ENCODE assay signal across 2 cellular contexts in the genomic region with DNA sequence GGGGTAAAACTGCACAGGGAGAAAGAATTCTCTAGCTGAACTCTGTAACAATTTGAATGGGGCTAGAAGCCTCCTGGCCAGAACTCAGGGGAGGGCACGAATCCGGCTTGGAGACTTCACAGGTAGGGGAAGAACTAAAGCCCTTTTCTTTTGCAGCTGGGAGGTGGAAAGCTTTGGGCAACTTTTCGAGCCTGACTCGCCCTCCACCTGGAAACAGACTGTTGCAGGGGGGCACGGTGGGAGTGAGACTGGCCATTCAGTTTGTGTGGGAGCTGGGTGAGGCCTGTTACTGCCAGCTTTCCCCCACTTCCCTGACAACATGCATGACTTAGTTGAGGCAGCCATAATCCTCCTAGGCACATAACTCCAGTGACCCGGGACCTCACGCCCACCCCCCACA.
TF ChIP-seq lines count a peak whose summit lies in the region.

No MANE protein-coding gene starts in this region.

TF ChIP-seq in HepG2, 621 proteins besides CTCF, POLR2A, EP300 and RAD21 (continued from another document and continues in another):
- TF ChIP-seq ZNF496 (CRISPR knock-in tag; IDR thresholded peaks at IDR 0.05; ENCODE audit: insufficient replicate concordance) (no peak), PHB2 (IDR thresholded peaks at IDR 0.05; ENCODE audit: partially characterized antibody) (no peak), KMT2B (CRISPR knock-in tag; IDR thresholded peaks at IDR 0.05) (no peak), MIER2 (CRISPR knock-in tag; IDR thresholded peaks at IDR 0.05) (no peak), ARNT2 (CRISPR knock-in tag; IDR thresholded peaks at IDR 0.05; ENCODE audit: low read depth) (no peak)
- TF ChIP-seq, protein P1, sequence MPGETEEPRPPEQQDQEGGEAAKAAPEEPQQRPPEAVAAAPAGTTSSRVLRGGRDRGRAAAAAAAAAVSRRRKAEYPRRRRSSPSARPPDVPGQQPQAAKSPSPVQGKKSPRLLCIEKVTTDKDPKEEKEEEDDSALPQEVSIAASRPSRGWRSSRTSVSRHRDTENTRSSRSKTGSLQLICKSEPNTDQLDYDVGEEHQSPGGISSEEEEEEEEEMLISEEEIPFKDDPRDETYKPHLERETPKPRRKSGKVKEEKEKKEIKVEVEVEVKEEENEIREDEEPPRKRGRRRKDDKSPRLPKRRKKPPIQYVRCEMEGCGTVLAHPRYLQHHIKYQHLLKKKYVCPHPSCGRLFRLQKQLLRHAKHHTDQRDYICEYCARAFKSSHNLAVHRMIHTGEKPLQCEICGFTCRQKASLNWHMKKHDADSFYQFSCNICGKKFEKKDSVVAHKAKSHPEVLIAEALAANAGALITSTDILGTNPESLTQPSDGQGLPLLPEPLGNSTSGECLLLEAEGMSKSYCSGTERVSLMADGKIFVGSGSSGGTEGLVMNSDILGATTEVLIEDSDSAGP (CRISPR knock-in tag; IDR thresholded peaks at IDR 0.05; ENCODE audit: borderline replicate concordance), result no peak
- TF ChIP-seq, protein P2, sequence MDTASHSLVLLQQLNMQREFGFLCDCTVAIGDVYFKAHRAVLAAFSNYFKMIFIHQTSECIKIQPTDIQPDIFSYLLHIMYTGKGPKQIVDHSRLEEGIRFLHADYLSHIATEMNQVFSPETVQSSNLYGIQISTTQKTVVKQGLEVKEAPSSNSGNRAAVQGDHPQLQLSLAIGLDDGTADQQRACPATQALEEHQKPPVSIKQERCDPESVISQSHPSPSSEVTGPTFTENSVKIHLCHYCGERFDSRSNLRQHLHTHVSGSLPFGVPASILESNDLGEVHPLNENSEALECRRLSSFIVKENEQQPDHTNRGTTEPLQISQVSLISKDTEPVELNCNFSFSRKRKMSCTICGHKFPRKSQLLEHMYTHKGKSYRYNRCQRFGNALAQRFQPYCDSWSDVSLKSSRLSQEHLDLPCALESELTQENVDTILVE (CRISPR knock-in tag; IDR thresholded peaks at IDR 0.05), result no peak
- TF ChIP-seq, protein P3, sequence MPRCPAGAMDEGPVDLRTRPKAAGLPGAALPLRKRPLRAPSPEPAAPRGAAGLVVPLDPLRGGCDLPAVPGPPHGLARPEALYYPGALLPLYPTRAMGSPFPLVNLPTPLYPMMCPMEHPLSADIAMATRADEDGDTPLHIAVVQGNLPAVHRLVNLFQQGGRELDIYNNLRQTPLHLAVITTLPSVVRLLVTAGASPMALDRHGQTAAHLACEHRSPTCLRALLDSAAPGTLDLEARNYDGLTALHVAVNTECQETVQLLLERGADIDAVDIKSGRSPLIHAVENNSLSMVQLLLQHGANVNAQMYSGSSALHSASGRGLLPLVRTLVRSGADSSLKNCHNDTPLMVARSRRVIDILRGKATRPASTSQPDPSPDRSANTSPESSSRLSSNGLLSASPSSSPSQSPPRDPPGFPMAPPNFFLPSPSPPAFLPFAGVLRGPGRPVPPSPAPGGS (CRISPR knock-in tag; IDR thresholded peaks at IDR 0.05), result no peak
- TF ChIP-seq, protein P4, sequence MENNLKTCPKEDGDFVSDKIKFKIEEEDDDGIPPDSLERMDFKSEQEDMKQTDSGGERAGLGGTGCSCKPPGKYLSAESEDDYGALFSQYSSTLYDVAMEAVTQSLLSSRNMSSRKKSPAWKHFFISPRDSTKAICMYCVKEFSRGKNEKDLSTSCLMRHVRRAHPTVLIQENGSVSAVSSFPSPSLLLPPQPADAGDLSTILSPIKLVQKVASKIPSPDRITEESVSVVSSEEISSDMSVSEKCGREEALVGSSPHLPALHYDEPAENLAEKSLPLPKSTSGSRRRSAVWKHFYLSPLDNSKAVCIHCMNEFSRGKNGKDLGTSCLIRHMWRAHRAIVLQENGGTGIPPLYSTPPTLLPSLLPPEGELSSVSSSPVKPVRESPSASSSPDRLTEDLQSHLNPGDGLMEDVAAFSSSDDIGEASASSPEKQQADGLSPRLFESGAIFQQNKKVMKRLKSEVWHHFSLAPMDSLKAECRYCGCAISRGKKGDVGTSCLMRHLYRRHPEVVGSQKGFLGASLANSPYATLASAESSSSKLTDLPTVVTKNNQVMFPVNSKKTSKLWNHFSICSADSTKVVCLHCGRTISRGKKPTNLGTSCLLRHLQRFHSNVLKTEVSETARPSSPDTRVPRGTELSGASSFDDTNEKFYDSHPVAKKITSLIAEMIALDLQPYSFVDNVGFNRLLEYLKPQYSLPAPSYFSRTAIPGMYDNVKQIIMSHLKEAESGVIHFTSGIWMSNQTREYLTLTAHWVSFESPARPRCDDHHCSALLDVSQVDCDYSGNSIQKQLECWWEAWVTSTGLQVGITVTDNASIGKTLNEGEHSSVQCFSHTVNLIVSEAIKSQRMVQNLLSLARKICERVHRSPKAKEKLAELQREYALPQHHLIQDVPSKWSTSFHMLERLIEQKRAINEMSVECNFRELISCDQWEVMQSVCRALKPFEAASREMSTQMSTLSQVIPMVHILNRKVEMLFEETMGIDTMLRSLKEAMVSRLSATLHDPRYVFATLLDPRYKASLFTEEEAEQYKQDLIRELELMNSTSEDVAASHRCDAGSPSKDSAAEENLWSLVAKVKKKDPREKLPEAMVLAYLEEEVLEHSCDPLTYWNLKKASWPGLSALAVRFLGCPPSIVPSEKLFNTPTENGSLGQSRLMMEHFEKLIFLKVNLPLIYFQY (CRISPR knock-in tag; IDR thresholded peaks at IDR 0.05; ENCODE audit: borderline replicate concordance), result no peak
- TF ChIP-seq, protein P5, sequence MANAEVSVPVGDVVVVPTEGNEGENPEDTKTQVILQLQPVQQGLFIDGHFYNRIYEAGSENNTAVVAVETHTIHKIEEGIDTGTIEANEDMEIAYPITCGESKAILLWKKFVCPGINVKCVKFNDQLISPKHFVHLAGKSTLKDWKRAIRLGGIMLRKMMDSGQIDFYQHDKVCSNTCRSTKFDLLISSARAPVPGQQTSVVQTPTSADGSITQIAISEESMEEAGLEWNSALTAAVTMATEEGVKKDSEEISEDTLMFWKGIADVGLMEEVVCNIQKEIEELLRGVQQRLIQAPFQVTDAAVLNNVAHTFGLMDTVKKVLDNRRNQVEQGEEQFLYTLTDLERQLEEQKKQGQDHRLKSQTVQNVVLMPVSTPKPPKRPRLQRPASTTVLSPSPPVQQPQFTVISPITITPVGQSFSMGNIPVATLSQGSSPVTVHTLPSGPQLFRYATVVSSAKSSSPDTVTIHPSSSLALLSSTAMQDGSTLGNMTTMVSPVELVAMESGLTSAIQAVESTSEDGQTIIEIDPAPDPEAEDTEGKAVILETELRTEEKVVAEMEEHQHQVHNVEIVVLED (CRISPR knock-in tag; IDR thresholded peaks at IDR 0.05; ENCODE audit: borderline replicate concordance), result no peak

TF ChIP-seq in H1, 55 proteins besides CTCF, POLR2A, EP300 and RAD21 (continued from another document):
- TF ChIP-seq BACH1 (IDR thresholded peaks at IDR 0.05; ENCODE audit: low read length) (no peak), YY1 (IDR thresholded peaks at IDR 0.05; ENCODE audit: low read depth, low read length) (no peak), BRCA1 (IDR thresholded peaks at IDR 0.05; ENCODE audit: low read depth, low read length) (no peak), EGR1 (IDR thresholded peaks at IDR 0.05; ENCODE audit: borderline replicate concordance, low read depth, low read length) (no peak), HDAC2 (IDR thresholded peaks at IDR 0.05; ENCODE audit: borderline replicate concordance in 1 of 2, low read depth in 2 of 2, low read length in 2 of 2) (no peak), SRF (IDR thresholded peaks at IDR 0.05; ENCODE audit: low read depth, low read length) (no peak), RFX5 (IDR thresholded peaks at IDR 0.05; ENCODE audit: borderline replicate concordance, low read depth, low read length) (no peak), NANOG (IDR thresholded peaks at IDR 0.05; ENCODE audit: insufficient read depth, low read depth, low read length, poor library complexity, severe bottlenecking) (no peak), SAP30 (IDR thresholded peaks at IDR 0.05; ENCODE audit: insufficient read depth, insufficient replicate concordance, low read length) (no peak), KDM1A (IDR thresholded peaks at IDR 0.05; ENCODE audit: borderline replicate concordance, low read length) (no peak), TAF1 (IDR thresholded peaks at IDR 0.05; ENCODE audit: low read depth, low read length) (no peak), RBBP5 (IDR thresholded peaks at IDR 0.05; ENCODE audit: borderline replicate concordance, low read depth, low read length) (no peak)
- TF ChIP-seq, protein P6, sequence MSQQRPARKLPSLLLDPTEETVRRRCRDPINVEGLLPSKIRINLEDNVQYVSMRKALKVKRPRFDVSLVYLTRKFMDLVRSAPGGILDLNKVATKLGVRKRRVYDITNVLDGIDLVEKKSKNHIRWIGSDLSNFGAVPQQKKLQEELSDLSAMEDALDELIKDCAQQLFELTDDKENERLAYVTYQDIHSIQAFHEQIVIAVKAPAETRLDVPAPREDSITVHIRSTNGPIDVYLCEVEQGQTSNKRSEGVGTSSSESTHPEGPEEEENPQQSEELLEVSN (IDR thresholded peaks at IDR 0.05), result no peak
- TF ChIP-seq, protein P7, sequence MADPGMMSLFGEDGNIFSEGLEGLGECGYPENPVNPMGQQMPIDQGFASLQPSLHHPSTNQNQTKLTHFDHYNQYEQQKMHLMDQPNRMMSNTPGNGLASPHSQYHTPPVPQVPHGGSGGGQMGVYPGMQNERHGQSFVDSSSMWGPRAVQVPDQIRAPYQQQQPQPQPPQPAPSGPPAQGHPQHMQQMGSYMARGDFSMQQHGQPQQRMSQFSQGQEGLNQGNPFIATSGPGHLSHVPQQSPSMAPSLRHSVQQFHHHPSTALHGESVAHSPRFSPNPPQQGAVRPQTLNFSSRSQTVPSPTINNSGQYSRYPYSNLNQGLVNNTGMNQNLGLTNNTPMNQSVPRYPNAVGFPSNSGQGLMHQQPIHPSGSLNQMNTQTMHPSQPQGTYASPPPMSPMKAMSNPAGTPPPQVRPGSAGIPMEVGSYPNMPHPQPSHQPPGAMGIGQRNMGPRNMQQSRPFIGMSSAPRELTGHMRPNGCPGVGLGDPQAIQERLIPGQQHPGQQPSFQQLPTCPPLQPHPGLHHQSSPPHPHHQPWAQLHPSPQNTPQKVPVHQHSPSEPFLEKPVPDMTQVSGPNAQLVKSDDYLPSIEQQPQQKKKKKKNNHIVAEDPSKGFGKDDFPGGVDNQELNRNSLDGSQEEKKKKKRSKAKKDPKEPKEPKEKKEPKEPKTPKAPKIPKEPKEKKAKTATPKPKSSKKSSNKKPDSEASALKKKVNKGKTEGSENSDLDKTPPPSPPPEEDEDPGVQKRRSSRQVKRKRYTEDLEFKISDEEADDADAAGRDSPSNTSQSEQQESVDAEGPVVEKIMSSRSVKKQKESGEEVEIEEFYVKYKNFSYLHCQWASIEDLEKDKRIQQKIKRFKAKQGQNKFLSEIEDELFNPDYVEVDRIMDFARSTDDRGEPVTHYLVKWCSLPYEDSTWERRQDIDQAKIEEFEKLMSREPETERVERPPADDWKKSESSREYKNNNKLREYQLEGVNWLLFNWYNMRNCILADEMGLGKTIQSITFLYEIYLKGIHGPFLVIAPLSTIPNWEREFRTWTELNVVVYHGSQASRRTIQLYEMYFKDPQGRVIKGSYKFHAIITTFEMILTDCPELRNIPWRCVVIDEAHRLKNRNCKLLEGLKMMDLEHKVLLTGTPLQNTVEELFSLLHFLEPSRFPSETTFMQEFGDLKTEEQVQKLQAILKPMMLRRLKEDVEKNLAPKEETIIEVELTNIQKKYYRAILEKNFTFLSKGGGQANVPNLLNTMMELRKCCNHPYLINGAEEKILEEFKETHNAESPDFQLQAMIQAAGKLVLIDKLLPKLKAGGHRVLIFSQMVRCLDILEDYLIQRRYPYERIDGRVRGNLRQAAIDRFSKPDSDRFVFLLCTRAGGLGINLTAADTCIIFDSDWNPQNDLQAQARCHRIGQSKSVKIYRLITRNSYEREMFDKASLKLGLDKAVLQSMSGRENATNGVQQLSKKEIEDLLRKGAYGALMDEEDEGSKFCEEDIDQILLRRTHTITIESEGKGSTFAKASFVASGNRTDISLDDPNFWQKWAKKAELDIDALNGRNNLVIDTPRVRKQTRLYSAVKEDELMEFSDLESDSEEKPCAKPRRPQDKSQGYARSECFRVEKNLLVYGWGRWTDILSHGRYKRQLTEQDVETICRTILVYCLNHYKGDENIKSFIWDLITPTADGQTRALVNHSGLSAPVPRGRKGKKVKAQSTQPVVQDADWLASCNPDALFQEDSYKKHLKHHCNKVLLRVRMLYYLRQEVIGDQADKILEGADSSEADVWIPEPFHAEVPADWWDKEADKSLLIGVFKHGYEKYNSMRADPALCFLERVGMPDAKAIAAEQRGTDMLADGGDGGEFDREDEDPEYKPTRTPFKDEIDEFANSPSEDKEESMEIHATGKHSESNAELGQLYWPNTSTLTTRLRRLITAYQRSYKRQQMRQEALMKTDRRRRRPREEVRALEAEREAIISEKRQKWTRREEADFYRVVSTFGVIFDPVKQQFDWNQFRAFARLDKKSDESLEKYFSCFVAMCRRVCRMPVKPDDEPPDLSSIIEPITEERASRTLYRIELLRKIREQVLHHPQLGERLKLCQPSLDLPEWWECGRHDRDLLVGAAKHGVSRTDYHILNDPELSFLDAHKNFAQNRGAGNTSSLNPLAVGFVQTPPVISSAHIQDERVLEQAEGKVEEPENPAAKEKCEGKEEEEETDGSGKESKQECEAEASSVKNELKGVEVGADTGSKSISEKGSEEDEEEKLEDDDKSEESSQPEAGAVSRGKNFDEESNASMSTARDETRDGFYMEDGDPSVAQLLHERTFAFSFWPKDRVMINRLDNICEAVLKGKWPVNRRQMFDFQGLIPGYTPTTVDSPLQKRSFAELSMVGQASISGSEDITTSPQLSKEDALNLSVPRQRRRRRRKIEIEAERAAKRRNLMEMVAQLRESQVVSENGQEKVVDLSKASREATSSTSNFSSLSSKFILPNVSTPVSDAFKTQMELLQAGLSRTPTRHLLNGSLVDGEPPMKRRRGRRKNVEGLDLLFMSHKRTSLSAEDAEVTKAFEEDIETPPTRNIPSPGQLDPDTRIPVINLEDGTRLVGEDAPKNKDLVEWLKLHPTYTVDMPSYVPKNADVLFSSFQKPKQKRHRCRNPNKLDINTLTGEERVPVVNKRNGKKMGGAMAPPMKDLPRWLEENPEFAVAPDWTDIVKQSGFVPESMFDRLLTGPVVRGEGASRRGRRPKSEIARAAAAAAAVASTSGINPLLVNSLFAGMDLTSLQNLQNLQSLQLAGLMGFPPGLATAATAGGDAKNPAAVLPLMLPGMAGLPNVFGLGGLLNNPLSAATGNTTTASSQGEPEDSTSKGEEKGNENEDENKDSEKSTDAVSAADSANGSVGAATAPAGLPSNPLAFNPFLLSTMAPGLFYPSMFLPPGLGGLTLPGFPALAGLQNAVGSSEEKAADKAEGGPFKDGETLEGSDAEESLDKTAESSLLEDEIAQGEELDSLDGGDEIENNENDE (IDR thresholded peaks at IDR 0.05; ENCODE audit: insufficient replicate concordance, low read length), result no peak
- TF ChIP-seq, protein P8, sequence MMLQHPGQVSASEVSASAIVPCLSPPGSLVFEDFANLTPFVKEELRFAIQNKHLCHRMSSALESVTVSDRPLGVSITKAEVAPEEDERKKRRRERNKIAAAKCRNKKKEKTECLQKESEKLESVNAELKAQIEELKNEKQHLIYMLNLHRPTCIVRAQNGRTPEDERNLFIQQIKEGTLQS (IDR thresholded peaks at IDR 0.05; ENCODE audit: insufficient read depth, low read depth, low read length), result no peak
- TF ChIP-seq, protein P9, sequence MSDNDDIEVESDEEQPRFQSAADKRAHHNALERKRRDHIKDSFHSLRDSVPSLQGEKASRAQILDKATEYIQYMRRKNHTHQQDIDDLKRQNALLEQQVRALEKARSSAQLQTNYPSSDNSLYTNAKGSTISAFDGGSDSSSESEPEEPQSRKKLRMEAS (IDR thresholded peaks at IDR 0.05), result no peak
TF ChIP-seq in H1: peak in this region for 0.
